In the genomic region with DNA sequence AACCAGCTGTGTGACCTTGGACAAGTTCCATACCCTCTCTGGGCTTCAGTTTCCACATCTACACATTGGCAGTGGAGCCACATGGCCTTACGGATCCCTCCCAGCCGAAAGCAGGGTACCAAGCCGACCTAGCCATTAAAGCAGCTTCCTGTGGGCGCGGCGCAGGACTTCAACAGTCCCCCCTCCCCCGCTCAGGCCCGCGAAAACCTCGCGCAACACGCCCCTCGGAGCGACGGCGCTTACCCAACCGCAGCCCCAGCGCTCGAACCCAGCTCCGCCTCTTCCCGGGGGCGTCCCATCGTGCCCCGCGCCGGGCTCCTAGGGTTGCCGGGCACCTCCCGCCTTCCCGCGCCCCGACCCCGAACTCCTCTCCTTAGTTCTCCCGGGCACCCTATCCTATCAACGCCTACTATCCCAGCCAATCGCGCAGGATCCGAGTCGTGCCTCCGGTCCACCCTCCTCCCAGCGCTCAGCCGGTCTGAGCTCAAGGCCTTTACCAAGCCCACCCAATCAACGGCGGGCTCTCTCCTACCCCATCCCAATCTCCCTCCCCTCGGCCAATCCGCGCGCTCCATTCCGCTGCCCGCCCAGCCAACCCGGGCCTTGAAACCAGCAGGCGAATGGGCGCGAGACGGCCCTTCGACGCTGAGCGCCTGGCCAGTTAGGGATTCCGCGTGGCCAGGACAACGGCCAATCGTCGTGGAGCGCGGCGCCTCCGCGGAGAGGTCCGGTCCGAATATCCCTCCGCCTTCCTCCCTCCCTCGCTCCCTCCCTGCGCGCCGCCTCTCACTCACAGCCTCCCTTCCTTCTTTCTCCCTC, we compare ENCODE assay signal across 8 cellular contexts. TPM values are rescaled to one million over a fixed set of nuclear protein-coding genes. Genes with fewer than 3 reads are reported as not detected.
A peak's percentile ranks its signal among the peaks of the same experiment; 100 is the strongest.
DNase-seq lines count a peak whose midpoint lies in the region; ATAC-seq, FAIRE-seq and TF ChIP-seq lines count a peak whose summit lies in the region.

Gene KPNB1 (plus strand): TSS at position 767 of the 819 bp plus-strand sequence. CDS start 326 bp downstream, outside the sequence.

- no peak for FAIRE-seq in bronchial epithelial cell (lab: Jason Lieb, UNC)
- FAIRE-seq in small intestine (lab: Jason Lieb, UNC), result peak; percentile 5

- no peak for TF ChIP-seq CTCF in WI38 (IDR thresholded peaks at IDR 0.05; ENCODE audit: low read depth, low read length)
- no peak for TF ChIP-seq CTCF in bronchial epithelial cell (IDR thresholded peaks at IDR 0.05; ENCODE audit: insufficient read depth, low read length, severe bottlenecking)

- H3K27ac ChIP-seq in iPS-20b (ENCODE audit: low read length), result peak within 1 kb of the TSS; percentile 90
- H3K27ac ChIP-seq in small intestine (ENCODE audit: low read depth in 1 of 2, low read length in 1 of 2), result peak within 1 kb of the TSS; percentile 75 to 91

- in situ Hi-C loops in ACHN (cut with HindIII; ENCODE audit: low pct_ligation_motif_present, low pct_unique_long_range_greater_than_20kb, low sequenced_read_pairs), result no loop called here

- H3K36me3 ChIP-seq in bronchial epithelial cell (ENCODE audit: control insufficient read depth, insufficient read depth, low read length) (peaks cover 6% of the 10 kb centered on the region), iPS-20b (ENCODE audit: insufficient read depth, low read depth, low read length) (peaks cover 37% of the 10 kb centered on the region), small intestine (ENCODE audit: control insufficient read depth in 2 of 2, insufficient read depth in 2 of 2, low read length in 2 of 2) (peaks cover 0 to 7% of the 10 kb centered on the region in 2 donors)

- H3K4me1 ChIP-seq in iPS-20b (ENCODE audit: insufficient read depth, low read length) (peaks cover 12% of the 10 kb centered on the region), small intestine (ENCODE audit: control insufficient read depth in 2 of 2, insufficient read depth in 1 of 2, low read depth in 1 of 2, low read length in 1 of 2) (no peaks in the 10 kb centered on the region)

- H3K4me3 ChIP-seq in WI38 (ENCODE audit: low read depth, low read length), result peak within 1 kb of the TSS; percentile 82
- peak within 1 kb of the TSS; percentile 73 for H3K4me3 ChIP-seq in bronchial epithelial cell (ENCODE audit: low read depth, low read length)
- H3K4me3 ChIP-seq in iPS-20b (ENCODE audit: low read length), result peak within 1 kb of the TSS; percentile 98
- H3K4me3 ChIP-seq in small intestine (ENCODE audit: low read depth in 1 of 2, low read length in 2 of 2), result peak within 1 kb of the TSS; percentile 84 to 90

- 0 to 1% (median 0%) methylated on average over 70 to 74 of the region's 74 CpGs for WGBS in small intestine, 3 donors

- H3K27me3 ChIP-seq in bronchial epithelial cell (ENCODE audit: control insufficient read depth, insufficient read depth, low read length) (no peaks in the 10 kb centered on the region), iPS-20b (ENCODE audit: insufficient read depth, low read length) (no peaks in the 10 kb centered on the region), small intestine (ENCODE audit: control insufficient read depth in 2 of 2, insufficient read depth in 2 of 2, low read length in 2 of 2) (no peaks in the 10 kb centered on the region)

- DNase-seq in ACHN (peak; percentile 100), NCI-H2227 treated with DMSO at 0.1 percent for 48 hours (lab: John Stamatoyannopoulos, UW) (peak; percentile 98), bronchial epithelial cell (ENCODE audit: low read depth) (peak; percentile 98), small intestine (peak; percentile 100)

- H3K9me3 ChIP-seq in iPS-20b (ENCODE audit: insufficient read depth, low read depth, low read length) (no peaks in the 10 kb centered on the region), small intestine (ENCODE audit: control insufficient read depth, low read depth) (no peaks in the 10 kb centered on the region)

- ATAC-seq in GM18907 (IDR thresholded peaks at IDR 0.05; ENCODE audit: unreplicated experiment), result peak; percentile 84
- peak; percentile 77 for ATAC-seq in HG03159 (IDR thresholded peaks at IDR 0.05; ENCODE audit: unreplicated experiment)

- peak within 1 kb of the TSS; percentile 98 for H3K9ac ChIP-seq in iPS-20b (ENCODE audit: low read depth, low read length)

RNA-seq across cellular contexts. Expression of gene KPNB1, which starts in this region (rescaled TPM):
- 211 and 279 TPM in 2 replicates for total RNA-seq in bronchial epithelial cell
- polyA plus RNA-seq in small intestine, result 10 to 100 TPM; 25.9 to 82.4 (median 27.1) TPM

Comparison
In these comparisons a context has a peak if more than half of its experiments do, and no peak if none do; other contexts are left out.
1. Peak in every context shown above with its lines: DNase-seq, ATAC-seq, H3K4me3 ChIP-seq and H3K27ac ChIP-seq.